In the genomic region with DNA sequence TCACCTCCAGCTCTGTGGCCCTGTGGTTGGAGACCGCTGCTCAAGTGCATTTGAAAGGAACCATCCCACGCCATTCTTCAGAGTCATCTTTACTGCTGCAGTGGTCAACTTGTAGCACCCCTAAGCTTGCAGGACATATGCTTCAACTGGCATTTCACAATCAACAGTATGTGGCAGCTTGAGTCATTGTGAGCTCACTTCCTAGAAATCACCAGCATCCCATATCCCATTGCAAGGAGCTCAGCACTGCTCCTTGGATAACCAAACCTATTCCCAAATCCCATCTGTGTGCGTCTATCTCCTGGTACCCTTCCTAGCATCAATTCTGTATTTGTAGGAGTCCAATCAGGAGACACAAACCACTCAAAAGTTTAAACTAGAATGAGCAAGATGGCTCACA, we compare ENCODE assay signal across 11 cellular contexts. TPM values are rescaled to one million over a fixed set of nuclear protein-coding genes. Genes with fewer than 3 reads are reported as not detected.
"Had no signal": no experiment of that assay in that cellular context is flagged by ENCODE, and none has a peak within 500 bp of the region (broad histone marks: within the 10 kb centered on the region; RNA-seq: fewer than 3 reads in every experiment).

No MANE protein-coding gene starts in this region.

RNA-seq across cellular contexts. Expression of a gene that starts 51.0 kb away (rescaled TPM):
- total RNA-seq: stomach, subcutaneous adipose tissue, suprapubic skin, temporal lobe, thoracic aorta, transverse colon, upper lobe of left lung, upper lobe of right lung, ureter, uterus, vagina had no signal
